Comparison of ENCODE assay signal across 15 cellular contexts in the genomic region with DNA sequence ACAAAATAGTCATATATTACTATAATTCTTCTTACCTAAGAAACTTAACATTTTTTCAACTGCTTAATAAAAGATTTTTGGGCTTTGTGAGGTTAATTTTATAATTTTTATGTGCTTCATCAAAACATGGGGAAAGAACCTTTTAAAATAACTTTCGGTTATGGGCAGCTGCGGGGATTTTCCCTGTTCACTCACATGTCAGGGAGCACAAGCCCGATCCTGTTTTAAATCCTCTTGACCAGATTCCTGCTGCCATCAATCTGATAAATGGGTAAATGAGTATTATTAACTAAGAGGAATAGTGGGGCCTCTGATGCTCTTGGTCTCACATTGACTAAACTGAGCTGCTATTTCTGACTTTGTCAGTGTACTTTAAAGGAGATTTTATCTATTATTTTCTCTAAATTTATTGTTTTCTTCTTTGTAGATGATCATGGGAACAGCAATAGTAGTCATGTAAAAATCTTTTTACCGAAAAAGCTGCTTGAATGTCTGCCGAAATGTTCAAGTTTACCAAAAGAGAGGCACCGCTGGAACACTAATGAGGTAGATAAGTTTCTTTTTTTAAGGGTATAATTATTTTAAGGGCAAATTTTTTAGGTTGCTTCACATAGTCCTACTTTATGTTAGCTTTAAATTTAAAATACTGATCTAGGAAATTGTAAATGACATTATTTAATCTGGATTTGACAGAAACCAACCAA. TPM values are rescaled to one million over a fixed set of nuclear protein-coding genes. Genes with fewer than 3 reads are reported as not detected.
A peak's percentile ranks its signal among the peaks of the same experiment; 100 is the strongest.
DNase-seq lines count a peak whose midpoint lies in the region; ATAC-seq, FAIRE-seq and TF ChIP-seq lines count a peak whose summit lies in the region.
"Had no signal": no experiment of that assay in that cellular context is flagged by ENCODE, and none has a peak within 500 bp of the region (broad histone marks: within the 10 kb centered on the region; RNA-seq: fewer than 3 reads in every experiment).

No MANE protein-coding gene starts in this region.

- H2BK15ac ChIP-seq in mesenchymal stem cell (ENCODE audit: low read depth, poor library complexity, severe bottlenecking), result no peak overlapping the region

- H3K4ac ChIP-seq in mesenchymal stem cell (ENCODE audit: low read depth in 1 of 2, low read length in 2 of 2), result no peak overlapping the region

- H3K27me3 ChIP-seq in duodenal mucosa (ENCODE audit: control insufficient read depth in 1 of 2, insufficient read depth in 2 of 2, low read length in 2 of 2) (no peaks in the 10 kb centered on the region), mesenchymal stem cell (ENCODE audit: control insufficient read depth in 1 of 2, insufficient read depth in 1 of 2, low read length in 2 of 2) (no peaks in the 10 kb centered on the region), thyroid gland (no peaks in the 10 kb centered on the region)

- H2BK5ac ChIP-seq in mesenchymal stem cell (ENCODE audit: low read depth, low read length, poor library complexity, severe bottlenecking), result no peak overlapping the region

- H3K36me3 Mint-ChIP-seq in WTC11, result peaks cover 8% of the 10 kb centered on the region

- H3K4me3 ChIP-seq in duodenal mucosa (ENCODE audit: low read depth in 1 of 2, low read length in 2 of 2) (no peak overlapping the region), mesenchymal stem cell (ENCODE audit: insufficient read depth in 1 of 2, low read depth in 1 of 2, low read length in 2 of 2) (no peak overlapping the region), thyroid gland (replicated peaks in 1 of 3) (no peak overlapping the region)

- H3K27me3 Mint-ChIP-seq in WTC11 (ENCODE audit: low read depth), result no peaks in the 10 kb centered on the region

- peaks cover 4% of the 10 kb centered on the region for H3K79me1 ChIP-seq in mesenchymal stem cell (replicated peaks; ENCODE audit: low read length, poor library complexity, severe bottlenecking)

- H2BK120ac ChIP-seq in mesenchymal stem cell (ENCODE audit: low read depth, low read length), result no peak overlapping the region

- CTCF ChIA-PET in WTC11 (lab: Charles Lee), result no interaction called here

- ATAC-seq in WTC11 (no peak), GM18517 (IDR thresholded peaks at IDR 0.05; ENCODE audit: unreplicated experiment) (no peak)
- ATAC-seq: HCT116 had no signal

- H3K9me3 Mint-ChIP-seq in WTC11, result peaks cover 5% of the 10 kb centered on the region
- H3K9me3 Mint-ChIP-seq: CD14-positive monocyte had no signal

- no peak overlapping the region for H2AK5ac ChIP-seq in mesenchymal stem cell (ENCODE audit: low read length, severe bottlenecking)

- peak overlapping the region; percentile 22 for H3K27ac ChIP-seq in duodenal mucosa (ENCODE audit: low read depth, low read length)
- no peak overlapping the region for H3K27ac ChIP-seq in mesenchymal stem cell (ENCODE audit: low read length, poor library complexity, severe bottlenecking)
- H3K27ac ChIP-seq in thyroid gland, result peak overlapping the region; percentile 58 to 87 (median 61)

- H3K9ac ChIP-seq in duodenal mucosa (ENCODE audit: low read depth in 1 of 2, low read length in 2 of 2) (no peak overlapping the region), mesenchymal stem cell (ENCODE audit: low read length) (peak overlapping the region; percentile 32)

- no peaks in the 10 kb centered on the region for H3K9me3 ChIP-seq in duodenal mucosa (ENCODE audit: control insufficient read depth in 1 of 2, low read length in 2 of 2)
- H3K9me3 ChIP-seq in mesenchymal stem cell (ENCODE audit: control insufficient read depth, low read length), result no peaks in the 10 kb centered on the region
- no peaks in the 10 kb centered on the region for H3K9me3 ChIP-seq in thyroid gland

- TF ChIP-seq CTCF in thyroid gland (IDR thresholded peaks at IDR 0.05) (no peak), WTC11 (IDR thresholded peaks at IDR 0.05) (no peak)

- H3K27ac Mint-ChIP-seq in WTC11, result no peak overlapping the region
- H3K27ac Mint-ChIP-seq: CD14-positive monocyte had no signal

- H4K8ac ChIP-seq in mesenchymal stem cell (ENCODE audit: low read length), result no peak overlapping the region

- no peak overlapping the region for H3K4me3 Mint-ChIP-seq in WTC11
- H3K4me3 Mint-ChIP-seq: CD14-positive monocyte had no signal

- POLR2A ChIA-PET in WTC11 (lab: Charles Lee), result no interaction called here

- FAIRE-seq in GM12891 (lab: Jason Lieb, UNC), result no peak

- peaks cover 15% of the 10 kb centered on the region for H3K4me1 Mint-ChIP-seq in WTC11

- no peak overlapping the region for H3K23ac ChIP-seq in mesenchymal stem cell (ENCODE audit: low read length in 2 of 2)

- DNase-seq in NCI-H82 treated with DMSO at 0.1 percent for 48 hours (lab: John Stamatoyannopoulos, UW; ENCODE audit: unreplicated experiment) (peak; percentile 44), mesenchymal stem cell (no peak), thyroid gland (peak in 1 of 2 donors; percentile 22), GM12891 (ENCODE audit: insufficient read length, low spot score) (no peak), WTC11 (ENCODE audit: low spot score) (no peak)
- DNase-seq: DMS 273 treated with DMSO at 0.1 percent for 48 hours, NCI-H187 treated with DMSO at 0.1 percent for 48 hours, NCI-H345, NCI-H526, OCI-M1, SIG-M5 had no signal

- H3K4me2 ChIP-seq in mesenchymal stem cell (ENCODE audit: low read length, poor library complexity, severe bottlenecking), result no peak overlapping the region

- peaks cover 20 to 43% of the 10 kb centered on the region in 2 donors for H3K4me1 ChIP-seq in duodenal mucosa (ENCODE audit: control insufficient read depth in 1 of 2, insufficient read depth in 2 of 2, low read length in 2 of 2)
- H3K4me1 ChIP-seq in mesenchymal stem cell (ENCODE audit: control insufficient read depth, insufficient read depth, low read depth, low read length), result peaks cover 1% of the 10 kb centered on the region
- peaks cover 29 to 58% of the 10 kb centered on the region in 2 donors for H3K4me1 ChIP-seq in thyroid gland

- H4K91ac ChIP-seq in mesenchymal stem cell (ENCODE audit: low read length), result no peak overlapping the region

- no peak overlapping the region for H2AFZ ChIP-seq in mesenchymal stem cell (ENCODE audit: low read depth, low read length)

- H3K14ac ChIP-seq in mesenchymal stem cell (ENCODE audit: low read length in 2 of 2), result no peak overlapping the region

- WGBS in mesenchymal stem cell, result 100% methylated on average over 6 of the region's 6 CpGs
- 80 to 91% methylated on average over 6 of the region's 6 CpGs for WGBS in thyroid gland, 2 donors

- H3K36me3 ChIP-seq in duodenal mucosa (ENCODE audit: control insufficient read depth in 1 of 2, insufficient read depth in 2 of 2, low read length in 2 of 2) (peaks cover 0 to 9% of the 10 kb centered on the region in 2 donors), mesenchymal stem cell (ENCODE audit: control insufficient read depth in 1 of 2, insufficient read depth in 2 of 2, low read depth in 1 of 2, low read length in 2 of 2) (peaks cover 0 to 17% of the 10 kb centered on the region in 2 experiments), thyroid gland (no peaks in the 10 kb centered on the region)

- no peak for TF ChIP-seq POLR2A in thyroid gland (IDR thresholded peaks at IDR 0.05)
- TF ChIP-seq POLR2A in GM12891 (IDR thresholded peaks at IDR 0.05; ENCODE audit: low read depth, low read length), result no peak

- H3K18ac ChIP-seq in mesenchymal stem cell (ENCODE audit: low read depth in 1 of 2, low read length in 2 of 2), result no peak overlapping the region

- intact Hi-C loops in thyroid gland (cut with DNase I), result no loop called here

- no peak overlapping the region for H2BK12ac ChIP-seq in mesenchymal stem cell (ENCODE audit: low read length in 2 of 2)

TF ChIP-seq in GM12891, 5 proteins besides CTCF, POLR2A, EP300 and RAD21:
- no peak for TF ChIP-seq POU2F2 (IDR thresholded peaks at IDR 0.05; ENCODE audit: low read depth, low read length)
- TF ChIP-seq PAX5 (IDR thresholded peaks at IDR 0.05; ENCODE audit: insufficient read depth, low read length, severe bottlenecking), result no peak
- TF ChIP-seq SPI1 (IDR thresholded peaks at IDR 0.05; ENCODE audit: low read depth, low read length), result no peak
- TF ChIP-seq TAF1 (IDR thresholded peaks at IDR 0.05; ENCODE audit: low read depth, low read length), result no peak
- TF ChIP-seq POLR2AphosphoS5 (IDR thresholded peaks at IDR 0.05; ENCODE audit: low read depth, low read length), result no peak

TF ChIP-seq in WTC11, 78 proteins besides CTCF, POLR2A, EP300 and RAD21 (continues in another document):
- TF ChIP-seq, protein P1, sequence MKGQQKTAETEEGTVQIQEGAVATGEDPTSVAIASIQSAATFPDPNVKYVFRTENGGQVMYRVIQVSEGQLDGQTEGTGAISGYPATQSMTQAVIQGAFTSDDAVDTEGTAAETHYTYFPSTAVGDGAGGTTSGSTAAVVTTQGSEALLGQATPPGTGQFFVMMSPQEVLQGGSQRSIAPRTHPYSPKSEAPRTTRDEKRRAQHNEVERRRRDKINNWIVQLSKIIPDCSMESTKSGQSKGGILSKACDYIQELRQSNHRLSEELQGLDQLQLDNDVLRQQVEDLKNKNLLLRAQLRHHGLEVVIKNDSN (CRISPR knock-in tag; IDR thresholded peaks at IDR 0.05), result no peak

RNA-seq across cellular contexts. Expression of a gene that starts 39.6 kb away (rescaled TPM):
- polyA plus RNA-seq in mesenchymal stem cell (2013, experiment 1 of 2), result 177 TPM
- 183 TPM for polyA plus RNA-seq in mesenchymal stem cell (2013, experiment 2 of 2)
- total RNA-seq in thyroid gland (100 to 1,000 TPM in 2 of 4 donors, 10 to 100 TPM in 2; 63.9 to 124 (median 101) TPM), WTC11 (2021) (86.4 to 116 TPM (median 112 TPM) in 3 replicates)
- polyA plus RNA-seq in GM12891 (2012; ENCODE audit: low read depth, missing spikeins), result 60.5 TPM
